8 cellular contexts compared by ENCODE assay signal in genomic region chr17:42107597-42108576, GRCh38. TPM values are rescaled to one million over a fixed set of nuclear protein-coding genes. Genes with fewer than 3 reads are reported as not detected.
DNase-seq lines count a peak whose midpoint lies in the region; ATAC-seq, FAIRE-seq and TF ChIP-seq lines count a peak whose summit lies in the region.

No MANE protein-coding gene starts in this region.

- no peak overlapping the region for H3K27ac ChIP-seq in brain microvascular endothelial cell
- no peak overlapping the region for H3K27ac ChIP-seq in HepG2 (ENCODE audit: extremely low read length, insufficient read depth, low read length)

- no peaks in the 10 kb centered on the region for H3K79me2 ChIP-seq in HepG2 (ENCODE audit: insufficient read depth, low read length)

- intact Hi-C loops in HepG2 (cut with micrococcal nuclease; ENCODE audit: unreplicated experiment) = no loop called here

- no peaks in the 10 kb centered on the region for H3K9me3 ChIP-seq in HepG2 (ENCODE audit: low read length)

- no peak for TF ChIP-seq CTCF in WI38 (IDR thresholded peaks at IDR 0.05; ENCODE audit: low read depth, low read length)
- no peak for TF ChIP-seq CTCF in brain microvascular endothelial cell (IDR thresholded peaks at IDR 0.05; ENCODE audit: low read depth, low read length, missing control alignments)
- TF ChIP-seq CTCF in HepG2 (CRISPR knock-in tag; IDR thresholded peaks at IDR 0.05) = no peak

- H2AFZ ChIP-seq in HepG2 (ENCODE audit: low read length) = no peak overlapping the region

- in situ Hi-C loops in brain microvascular endothelial cell (cut with HindIII; ENCODE audit: low pct_ligation_motif_present, low sequenced_read_pairs) (loop anchor here (25.0 kb wide), 1 partner anchor 146 kb away; the partner anchor contains the start of gene CNP), HepG2 (cut with HindIII; ENCODE audit: extremely low pct_ligation_motif_present, low pct_unique_long_range_greater_than_20kb) (no loop called here)

- TF ChIP-seq RAD21 in HepG2 (CRISPR knock-in tag; IDR thresholded peaks at IDR 0.05) = no peak

- no peaks in the 10 kb centered on the region for H4K20me1 ChIP-seq in HepG2 (ENCODE audit: insufficient read depth, low read length)

- TF ChIP-seq POLR2A in HepG2 (IDR thresholded peaks at IDR 0.05; ENCODE audit: insufficient read depth in 1 of 2, low read depth in 2 of 2, low read length in 2 of 2) = no peak

- POLR2A ChIA-PET in HepG2 (lab: Yijun Ruan, JAX) = interaction anchor here (1.2 kb wide), 1 partner anchor 83 kb away, joined by 3 read pairs; no protein-coding TSS in a partner anchor

- FAIRE-seq in HepG2 (lab: Jason Lieb, UNC) = no peak

- TF ChIP-seq EP300 in HepG2 (IDR thresholded peaks at IDR 0.05; ENCODE audit: low read depth in 2 of 2, low read length in 2 of 2) (no peak), HepG2 (CRISPR knock-in tag; IDR thresholded peaks at IDR 0.05; ENCODE audit: borderline replicate concordance) (no peak)

- ATAC-seq in HG02571 (IDR thresholded peaks at IDR 0.05; ENCODE audit: unreplicated experiment) (peak; percentile 57), HepG2 (peak; percentile 14)

- H3K4me1 ChIP-seq in HepG2 (ENCODE audit: insufficient read depth, low read length) = peaks cover 27% of the 10 kb centered on the region

- DNase-seq in EH (ENCODE audit: low read depth) = peak; percentile 63
- peak; percentile 79 to 82 for DNase-seq in NCI-H1930 (lab: John Stamatoyannopoulos, UW)
- DNase-seq in brain microvascular endothelial cell = peak; percentile 35
- DNase-seq in HepG2 (ENCODE audit: low spot score) = no peak
- DNase-seq in stimulated activated CD4-positive, alpha-beta T cell treated with anti-CD3 and anti-CD28 coated beads, Interleukin-4, amount 100 ng/mL, for 48 hours (ENCODE audit: low read depth in 2 of 2) = peak; percentile 89 to 90
- DNase-seq in SW 1271 (lab: John Stamatoyannopoulos, UW) = no peak

- H3K4me2 ChIP-seq in HepG2 (ENCODE audit: low read depth, low read length) = peak overlapping the region; percentile 38; the same call in 1 of the 2 replicates

- no TSS peak for BruUV-seq in HepG2 (replicated peaks; lab: Mats Ljungman, UMichigan)

- H3K4me3 ChIP-seq in WI38 (ENCODE audit: low read depth, low read length) (peak overlapping the region; percentile 6; the same call in 1 of the 2 replicates), brain microvascular endothelial cell (ENCODE audit: low read depth, low read length) (peak overlapping the region; percentile 45), HepG2 (replicated peaks in 1 of 3; ENCODE audit: insufficient read depth in 1 of 3, low read depth in 2 of 3, low read length in 3 of 3) (no peak overlapping the region)

- no peak overlapping the region for H3K9ac ChIP-seq in HepG2 (ENCODE audit: insufficient read depth, low read depth, low read length)

- H3K36me3 ChIP-seq in brain microvascular endothelial cell (replicated peaks) (no peaks in the 10 kb centered on the region), HepG2 (replicated peaks in 1 of 2; ENCODE audit: control insufficient read depth in 1 of 2, insufficient read depth in 2 of 2, low read length in 2 of 2) (no peaks in the 10 kb centered on the region)

- H3K27me3 ChIP-seq in brain microvascular endothelial cell (replicated peaks) (no peaks in the 10 kb centered on the region), HepG2 (ENCODE audit: control insufficient read depth in 1 of 2, insufficient read depth in 2 of 2, low read length in 2 of 2) (no peaks in the 10 kb centered on the region)

- WGBS in HepG2 (ENCODE audit: low lambda C conversion rate) = 78% methylated on average over 40 of the region's 51 CpGs

- CTCF ChIA-PET in HepG2 (lab: Yijun Ruan, JAX; ENCODE audit: low intra/inter-chr PET ratio, low total read pairs) = interaction anchor here (1.3 kb wide), 1 partner anchor 40 kb away, joined by 3 read pairs; no protein-coding TSS in a partner anchor

RNA-seq across cellular contexts. Expression of gene DHX58, which starts 4.6 kb away (rescaled TPM):
- 3.9 and 6.7 TPM in 2 replicates for total RNA-seq in HepG2 (2016; rRNA removed; fragmentation: Illumina TruSeq; extraction: Trizol)
- total RNA-seq in HepG2 (2016; cell fraction: cytosol; rRNA removed; fragmentation: Illumina TruSeq; extraction: Trizol; ENCODE audit: low read depth) = 1.6 TPM in 2 replicates
- total RNA-seq in HepG2 (2016; cell fraction: insoluble cytoplasmic fraction; rRNA removed; fragmentation: Illumina TruSeq; extraction: Trizol) = 4.7 and 7.5 TPM in 2 replicates
- total RNA-seq in HepG2 (2016; cell fraction: membrane; rRNA removed; fragmentation: Illumina TruSeq; extraction: Trizol) = 2.1 and 3.5 TPM in 2 replicates
- 6.4 and 10.0 TPM in 2 replicates for total RNA-seq in HepG2 (2016; cell fraction: nucleus; rRNA removed; fragmentation: Illumina TruSeq; extraction: Trizol)
- polyA plus RNA-seq in HepG2 (2011; rRNA removed) = 7.8 and 13.5 TPM in 2 replicates
- 5.7 TPM in 2 replicates for polyA plus RNA-seq in HepG2 (2011; cell fraction: cytosol; rRNA removed)
- polyA plus RNA-seq in HepG2 (2011; cell fraction: nucleus; rRNA removed) = 29.5 and 34.5 TPM in 2 replicates
- polyA plus RNA-seq in HepG2 (2012) = 4.3 and 5.5 TPM in 2 replicates
- 0.87 and 1.1 TPM in 2 replicates for polyA plus RNA-seq in HepG2 (2016; cell fraction: cytosol; fragmentation: Illumina TruSeq; extraction: Trizol; ENCODE audit: low read depth)
- polyA plus RNA-seq in HepG2 (2016; cell fraction: insoluble cytoplasmic fraction; fragmentation: Illumina TruSeq; extraction: Trizol; ENCODE audit: low read depth) = 3.0 and 5.2 TPM in 2 replicates
- 1.7 and 1.9 TPM in 2 replicates for polyA plus RNA-seq in HepG2 (2016; cell fraction: membrane; fragmentation: Illumina TruSeq; extraction: Trizol; ENCODE audit: low read depth)
- polyA plus RNA-seq in HepG2 (2016; cell fraction: nucleus; fragmentation: Illumina TruSeq; extraction: Trizol; ENCODE audit: insufficient read depth, low read depth) = 16.3 and 17.6 TPM in 2 replicates
- 0.58 and 15.8 TPM in 2 replicates for polyA minus RNA-seq in HepG2 (2011; rRNA and poly(A)+ RNA removed; ENCODE audit: low replicate concordance)
- 1.7 and 2.0 TPM in 2 replicates for polyA minus RNA-seq in HepG2 (2011; cell fraction: cytosol; rRNA and poly(A)+ RNA removed)
- 6.4 and 9.6 TPM in 2 replicates for polyA minus RNA-seq in HepG2 (2011; cell fraction: nucleus; rRNA and poly(A)+ RNA removed)

RNA-seq across cellular contexts. Expression of gene ZNF385C, which starts 9.6 kb away (rescaled TPM):
- total RNA-seq in HepG2 (2016; rRNA removed; fragmentation: Illumina TruSeq; extraction: Trizol) = 2.3 TPM in 2 replicates
- 0.40 and 0.71 TPM in 2 replicates for total RNA-seq in HepG2 (2016; cell fraction: cytosol; rRNA removed; fragmentation: Illumina TruSeq; extraction: Trizol; ENCODE audit: low read depth)
- 1.8 and 2.2 TPM in 2 replicates for total RNA-seq in HepG2 (2016; cell fraction: insoluble cytoplasmic fraction; rRNA removed; fragmentation: Illumina TruSeq; extraction: Trizol)
- total RNA-seq in HepG2 (2016; cell fraction: membrane; rRNA removed; fragmentation: Illumina TruSeq; extraction: Trizol) = 1.9 and 2.0 TPM in 2 replicates
- total RNA-seq in HepG2 (2016; cell fraction: nucleus; rRNA removed; fragmentation: Illumina TruSeq; extraction: Trizol) = 0.97 and 1.3 TPM in 2 replicates
- polyA plus RNA-seq in HepG2 (2011; rRNA removed) = 5.8 and 6.1 TPM in 2 replicates
- polyA plus RNA-seq in HepG2 (2011; cell fraction: cytosol; rRNA removed) = 5.6 and 6.2 TPM in 2 replicates
- polyA plus RNA-seq in HepG2 (2011; cell fraction: nucleus; rRNA removed) = 5.3 and 5.6 TPM in 2 replicates
- 1.7 and 2.5 TPM in 2 replicates for polyA plus RNA-seq in HepG2 (2012)
- polyA plus RNA-seq in HepG2 (2016; cell fraction: cytosol; fragmentation: Illumina TruSeq; extraction: Trizol; ENCODE audit: low read depth) = 1.2 and 1.3 TPM in 2 replicates
- 5.4 TPM in 2 replicates for polyA plus RNA-seq in HepG2 (2016; cell fraction: insoluble cytoplasmic fraction; fragmentation: Illumina TruSeq; extraction: Trizol; ENCODE audit: low read depth)
- polyA plus RNA-seq in HepG2 (2016; cell fraction: membrane; fragmentation: Illumina TruSeq; extraction: Trizol; ENCODE audit: low read depth) = 3.7 and 3.8 TPM in 2 replicates
- 4.1 and 4.5 TPM in 2 replicates for polyA plus RNA-seq in HepG2 (2016; cell fraction: nucleus; fragmentation: Illumina TruSeq; extraction: Trizol; ENCODE audit: insufficient read depth, low read depth)
- polyA minus RNA-seq in HepG2 (2011; rRNA and poly(A)+ RNA removed; ENCODE audit: low replicate concordance) = 0.35 and 3.6 TPM in 2 replicates
- polyA minus RNA-seq in HepG2 (2011; cell fraction: cytosol; rRNA and poly(A)+ RNA removed) = 1.4 and 2.5 TPM in 2 replicates
- 0.52 and 0.99 TPM in 2 replicates for polyA minus RNA-seq in HepG2 (2011; cell fraction: nucleus; rRNA and poly(A)+ RNA removed)

RNA-seq across cellular contexts. Expression of gene KAT2A, which starts 13.3 kb away (rescaled TPM):
- total RNA-seq in HepG2 (2016; rRNA removed; fragmentation: Illumina TruSeq; extraction: Trizol) = 20.2 and 29.1 TPM in 2 replicates
- 4.7 and 4.9 TPM in 2 replicates for total RNA-seq in HepG2 (2016; cell fraction: cytosol; rRNA removed; fragmentation: Illumina TruSeq; extraction: Trizol; ENCODE audit: low read depth)
- 16.6 and 30.9 TPM in 2 replicates for total RNA-seq in HepG2 (2016; cell fraction: insoluble cytoplasmic fraction; rRNA removed; fragmentation: Illumina TruSeq; extraction: Trizol)
- 7.0 and 9.1 TPM in 2 replicates for total RNA-seq in HepG2 (2016; cell fraction: membrane; rRNA removed; fragmentation: Illumina TruSeq; extraction: Trizol)
- total RNA-seq in HepG2 (2016; cell fraction: nucleus; rRNA removed; fragmentation: Illumina TruSeq; extraction: Trizol) = 51.9 and 59.6 TPM in 2 replicates
- 90.4 and 126 TPM in 2 replicates for polyA plus RNA-seq in HepG2 (2011; rRNA removed)
- polyA plus RNA-seq in HepG2 (2011; cell fraction: cytosol; rRNA removed) = 13.5 and 18.5 TPM in 2 replicates
- 978 and 1,153 TPM in 2 replicates for polyA plus RNA-seq in HepG2 (2011; cell fraction: nucleus; rRNA removed)
- 38.7 and 62.0 TPM in 2 replicates for polyA plus RNA-seq in HepG2 (2012)
- polyA plus RNA-seq in HepG2 (2016; cell fraction: cytosol; fragmentation: Illumina TruSeq; extraction: Trizol; ENCODE audit: low read depth) = 3.5 and 4.1 TPM in 2 replicates
- 24.7 and 33.4 TPM in 2 replicates for polyA plus RNA-seq in HepG2 (2016; cell fraction: insoluble cytoplasmic fraction; fragmentation: Illumina TruSeq; extraction: Trizol; ENCODE audit: low read depth)
- polyA plus RNA-seq in HepG2 (2016; cell fraction: membrane; fragmentation: Illumina TruSeq; extraction: Trizol; ENCODE audit: low read depth) = 7.9 and 9.2 TPM in 2 replicates
- polyA plus RNA-seq in HepG2 (2016; cell fraction: nucleus; fragmentation: Illumina TruSeq; extraction: Trizol; ENCODE audit: insufficient read depth, low read depth) = 347 and 353 TPM in 2 replicates
- 33.5 and 71.7 TPM in 2 replicates for polyA minus RNA-seq in HepG2 (2011; rRNA and poly(A)+ RNA removed; ENCODE audit: low replicate concordance)
- polyA minus RNA-seq in HepG2 (2011; cell fraction: cytosol; rRNA and poly(A)+ RNA removed) = 7.8 and 9.6 TPM in 2 replicates
- 54.6 and 61.9 TPM in 2 replicates for polyA minus RNA-seq in HepG2 (2011; cell fraction: nucleus; rRNA and poly(A)+ RNA removed)

RNA-seq across cellular contexts. Expression of gene HSPB9, which starts 14.7 kb away (rescaled TPM):
- 0.13 and 0.24 TPM in 2 replicates for total RNA-seq in HepG2 (2016; rRNA removed; fragmentation: Illumina TruSeq; extraction: Trizol)
- total RNA-seq in HepG2 (2016; cell fraction: cytosol; rRNA removed; fragmentation: Illumina TruSeq; extraction: Trizol; ENCODE audit: low read depth) = not detected in 2 replicates
- total RNA-seq in HepG2 (2016; cell fraction: insoluble cytoplasmic fraction; rRNA removed; fragmentation: Illumina TruSeq; extraction: Trizol) = 0.09 and 0.24 TPM in 2 replicates
- total RNA-seq in HepG2 (2016; cell fraction: membrane; rRNA removed; fragmentation: Illumina TruSeq; extraction: Trizol) = 0.14 and 0.19 TPM in 2 replicates
- 0.25 TPM in 1 of 2 replicates, not detected in the other for total RNA-seq in HepG2 (2016; cell fraction: nucleus; rRNA removed; fragmentation: Illumina TruSeq; extraction: Trizol)
- 0.05 and 0.31 TPM in 2 replicates for polyA plus RNA-seq in HepG2 (2011; rRNA removed)
- 0.07 and 0.10 TPM in 2 replicates for polyA plus RNA-seq in HepG2 (2011; cell fraction: cytosol; rRNA removed)
- polyA plus RNA-seq in HepG2 (2011; cell fraction: nucleus; rRNA removed) = 0.66 and 1.2 TPM in 2 replicates
- polyA plus RNA-seq in HepG2 (2012) = 0.28 and 0.44 TPM in 2 replicates
- polyA plus RNA-seq in HepG2 (2016; cell fraction: cytosol; fragmentation: Illumina TruSeq; extraction: Trizol; ENCODE audit: low read depth) = not detected in 2 replicates
- polyA plus RNA-seq in HepG2 (2016; cell fraction: insoluble cytoplasmic fraction; fragmentation: Illumina TruSeq; extraction: Trizol; ENCODE audit: low read depth) = not detected in 2 replicates
- 0.09 and 0.14 TPM in 2 replicates for polyA plus RNA-seq in HepG2 (2016; cell fraction: membrane; fragmentation: Illumina TruSeq; extraction: Trizol; ENCODE audit: low read depth)
- polyA plus RNA-seq in HepG2 (2016; cell fraction: nucleus; fragmentation: Illumina TruSeq; extraction: Trizol; ENCODE audit: insufficient read depth, low read depth) = 0.55 and 0.56 TPM in 2 replicates
- polyA minus RNA-seq in HepG2 (2011; rRNA and poly(A)+ RNA removed; ENCODE audit: low replicate concordance) = 0.22 TPM in 1 of 2 replicates, not detected in the other
- not detected in 2 replicates for polyA minus RNA-seq in HepG2 (2011; cell fraction: cytosol; rRNA and poly(A)+ RNA removed)
- not detected in 2 replicates for polyA minus RNA-seq in HepG2 (2011; cell fraction: nucleus; rRNA and poly(A)+ RNA removed)

RNA-seq across cellular contexts. Expression of gene RAB5C, which starts 46.9 kb away (rescaled TPM):
- total RNA-seq in HepG2 (2016; rRNA removed; fragmentation: Illumina TruSeq; extraction: Trizol) = 110 and 136 TPM in 2 replicates
- total RNA-seq in HepG2 (2016; cell fraction: cytosol; rRNA removed; fragmentation: Illumina TruSeq; extraction: Trizol; ENCODE audit: low read depth) = 61.7 and 72.3 TPM in 2 replicates
- 112 and 128 TPM in 2 replicates for total RNA-seq in HepG2 (2016; cell fraction: insoluble cytoplasmic fraction; rRNA removed; fragmentation: Illumina TruSeq; extraction: Trizol)
- total RNA-seq in HepG2 (2016; cell fraction: membrane; rRNA removed; fragmentation: Illumina TruSeq; extraction: Trizol) = 97.4 and 130 TPM in 2 replicates
- total RNA-seq in HepG2 (2016; cell fraction: nucleus; rRNA removed; fragmentation: Illumina TruSeq; extraction: Trizol) = 58.3 and 58.4 TPM in 2 replicates
- 123 and 129 TPM in 2 replicates for polyA plus RNA-seq in HepG2 (2011; rRNA removed)
- polyA plus RNA-seq in HepG2 (2011; cell fraction: cytosol; rRNA removed) = 151 and 173 TPM in 2 replicates
- polyA plus RNA-seq in HepG2 (2011; cell fraction: nucleus; rRNA removed) = 63.1 and 63.8 TPM in 2 replicates
- polyA plus RNA-seq in HepG2 (2012) = 88.1 and 94.6 TPM in 2 replicates
- polyA plus RNA-seq in HepG2 (2016; cell fraction: cytosol; fragmentation: Illumina TruSeq; extraction: Trizol; ENCODE audit: low read depth) = 121 and 161 TPM in 2 replicates
- polyA plus RNA-seq in HepG2 (2016; cell fraction: insoluble cytoplasmic fraction; fragmentation: Illumina TruSeq; extraction: Trizol; ENCODE audit: low read depth) = 256 and 287 TPM in 2 replicates
- 158 and 192 TPM in 2 replicates for polyA plus RNA-seq in HepG2 (2016; cell fraction: membrane; fragmentation: Illumina TruSeq; extraction: Trizol; ENCODE audit: low read depth)
- 155 and 165 TPM in 2 replicates for polyA plus RNA-seq in HepG2 (2016; cell fraction: nucleus; fragmentation: Illumina TruSeq; extraction: Trizol; ENCODE audit: insufficient read depth, low read depth)
- polyA minus RNA-seq in HepG2 (2011; rRNA and poly(A)+ RNA removed; ENCODE audit: low replicate concordance) = 69.9 and 105 TPM in 2 replicates
- polyA minus RNA-seq in HepG2 (2011; cell fraction: cytosol; rRNA and poly(A)+ RNA removed) = 30.2 and 31.4 TPM in 2 replicates
- polyA minus RNA-seq in HepG2 (2011; cell fraction: nucleus; rRNA and poly(A)+ RNA removed) = 15.9 and 19.8 TPM in 2 replicates

Comparison
In these comparisons a context has a peak if more than half of its experiments do, and no peak if none do; other contexts are left out.
1. DNase-seq: peak in EH (single experiment), NCI-H1930 (2 of 2), brain microvascular endothelial cell (single experiment) and stimulated activated CD4-positive, alpha-beta T cell treated with anti-CD3 and anti-CD28 coated beads, Interleukin-4, amount 100 ng/mL, for 48 hours (2 of 2); none in HepG2 (single experiment) and SW 1271 (0 of 2).
2. H3K4me3 ChIP-seq: peak in WI38 (single experiment) and brain microvascular endothelial cell (single experiment); none in HepG2 (0 of 3).